2 cellular contexts compared by ENCODE assay signal in genomic region chr9:126502417-126503332, GRCh38.
TF ChIP-seq lines count a peak whose summit lies in the region.

No MANE protein-coding gene starts in this region.

TF ChIP-seq in HepG2, 621 proteins besides CTCF, POLR2A, EP300 and RAD21:
- TF ChIP-seq PLSCR1 (CRISPR knock-in tag; IDR thresholded peaks at IDR 0.05; ENCODE audit: borderline replicate concordance) (no peak), TFDP1 (CRISPR knock-in tag; IDR thresholded peaks at IDR 0.05; ENCODE audit: borderline replicate concordance) (no peak), ZNF510 (CRISPR knock-in tag; IDR thresholded peaks at IDR 0.05; ENCODE audit: low read depth) (no peak), FOXJ3 (CRISPR knock-in tag; IDR thresholded peaks at IDR 0.05; ENCODE audit: borderline replicate concordance) (no peak), HCFC1 (IDR thresholded peaks at IDR 0.05; ENCODE audit: low read depth, low read length) (no peak), ZNF17 (CRISPR knock-in tag; IDR thresholded peaks at IDR 0.05) (no peak), ZNF629 (CRISPR knock-in tag; conservative IDR thresholded peaks at IDR 0.05) (no peak), ZNF569 (CRISPR knock-in tag; IDR thresholded peaks at IDR 0.05; ENCODE audit: borderline replicate concordance) (no peak), ZC3H13 (CRISPR knock-in tag; IDR thresholded peaks at IDR 0.05) (no peak), ARNT2 (CRISPR knock-in tag; IDR thresholded peaks at IDR 0.05; ENCODE audit: low read depth) (no peak)

TF ChIP-seq in K562, 482 proteins besides CTCF, POLR2A, EP300 and RAD21:
- TF ChIP-seq YY1 (IDR thresholded peaks at IDR 0.05; ENCODE audit: borderline replicate concordance in 1 of 3, control insufficient read depth in 1 of 3, extremely low read depth in 1 of 3, insufficient read depth in 3 of 3, insufficient read length in 1 of 3, insufficient replicate concordance in 2 of 3, low read depth in 1 of 3, low read length in 2 of 3) (no peak), NRF1 (conservative IDR thresholded peaks at IDR 0.05 in 1 of 2, IDR thresholded peaks at IDR 0.05 in 1 of 2) (peak in 1 of 2 experiments; percentile 40; a peak in 3 of 4 replicates)
